In genomic region chr6:43193929-43194328, GRCh38 we compare ENCODE assay signal across 26 cellular contexts. TPM values are rescaled to one million over a fixed set of nuclear protein-coding genes. Genes with fewer than 3 reads are reported as not detected.
"Had no signal": no experiment of that assay in that cellular context is flagged by ENCODE, and none has a peak within 500 bp of the region (broad histone marks: within the 10 kb centered on the region; RNA-seq: fewer than 3 reads in every experiment).

No MANE protein-coding gene starts in this region.

- DNase-seq: gastrocnemius medialis; immature natural killer cell; kidney; left cardiac atrium; left ventricle myocardium inferior; lower lobe of right lung; midbrain; occipital lobe; psoas muscle; retina; stimulated activated CD4-positive, alpha-beta T cell treated with anti-CD3 and anti-CD28 coated beads, Interleukin-4, amount 100 ng/mL, for 1 hour; stimulated activated CD8-positive, alpha-beta memory T cell treated with anti-CD3 and anti-CD28 coated beads, Interleukin-4, amount 100 ng/mL, for 48 hours; stimulated activated naive CD8-positive, alpha-beta T cell treated with anti-CD3 and anti-CD28 coated beads, Interleukin-15, Interleukin-2, amounts not matched to agents 100 U/mL and 50 U/mL, for 24 hours; thyroid gland had no signal

- H2AFZ ChIP-seq: neural progenitor cell, parathyroid adenoma had no signal

- H3K4me1 Mint-ChIP-seq: immature natural killer cell, neural progenitor cell had no signal

- H3K4me2 ChIP-seq: neural progenitor cell had no signal

- H3K27me3 ChIP-seq: gastrocnemius medialis, neural progenitor cell, right lobe of liver, suprapubic skin, thyroid gland, uterus had no signal

- H3K9me3 Mint-ChIP-seq: dendritic cell treated with granulocyte-macrophage colony-stimulating factor and Interleukin-4, amounts not matched to agents 40 ng/mL and 50 ng/mL, for 4 days; immature natural killer cell; memory B cell; natural killer cell treated with Interleukin-12 subunit alpha and Interleukin-12 subunit beta and Interleukin-15 and Interleukin-18, amount 100 ng/mL, for 72 hours; neural progenitor cell; stimulated activated effector memory CD8-positive, alpha-beta T cell treated with anti-CD3 and anti-CD28 coated beads, Interleukin-12 subunit alpha, Interleukin-12 subunit beta, amount 100 ng/mL, for 72 hours; type B pancreatic cell had no signal

- H3K27me3 Mint-ChIP-seq: dendritic cell treated with granulocyte-macrophage colony-stimulating factor and Interleukin-4, amounts not matched to agents 40 ng/mL and 50 ng/mL, for 4 days; memory B cell; natural killer cell treated with Interleukin-12 subunit alpha and Interleukin-12 subunit beta and Interleukin-15 and Interleukin-18, amount 100 ng/mL, for 72 hours; type B pancreatic cell had no signal

- H3K4me3 ChIP-seq: gastrocnemius medialis, left ventricle myocardium inferior, lower lobe of right lung, neural progenitor cell, psoas muscle, right lobe of liver, suprapubic skin, thyroid gland, uterus had no signal

- ATAC-seq: gastrocnemius medialis; left cardiac atrium; lower lobe of right lung; natural killer cell treated with Interleukin-12 subunit alpha and Interleukin-12 subunit beta and Interleukin-15 and Interleukin-18, amount 100 ng/mL, for 72 hours; psoas muscle; right lobe of liver; stimulated activated effector memory CD8-positive, alpha-beta T cell treated with anti-CD3 and anti-CD28 coated beads, Interleukin-12 subunit alpha, Interleukin-12 subunit beta, amount 100 ng/mL, for 72 hours; stimulated activated naive CD8-positive, alpha-beta T cell treated with anti-CD3 and anti-CD28 coated beads, Interleukin-15, Interleukin-2, amounts not matched to agents 100 U/mL and 50 U/mL, for 24 hours had no signal

- H3K9me3 ChIP-seq: gastrocnemius medialis, left ventricle myocardium inferior, lower lobe of right lung, psoas muscle, right lobe of liver, suprapubic skin, thyroid gland, uterus had no signal

- H3K4me3 Mint-ChIP-seq: dendritic cell treated with granulocyte-macrophage colony-stimulating factor and Interleukin-4, amounts not matched to agents 40 ng/mL and 50 ng/mL, for 4 days; immature natural killer cell; memory B cell; natural killer cell treated with Interleukin-12 subunit alpha and Interleukin-12 subunit beta and Interleukin-15 and Interleukin-18, amount 100 ng/mL, for 72 hours; neural progenitor cell; stimulated activated effector memory CD8-positive, alpha-beta T cell treated with anti-CD3 and anti-CD28 coated beads, Interleukin-12 subunit alpha, Interleukin-12 subunit beta, amount 100 ng/mL, for 72 hours; type B pancreatic cell had no signal

- H3K27ac ChIP-seq: gastrocnemius medialis, left ventricle myocardium inferior, lower lobe of right lung, neural progenitor cell, parathyroid adenoma, psoas muscle, right lobe of liver, suprapubic skin, thyroid gland, uterus had no signal

- H3K36me3 ChIP-seq: uterus had no signal

- H3K27ac Mint-ChIP-seq: dendritic cell treated with granulocyte-macrophage colony-stimulating factor and Interleukin-4, amounts not matched to agents 40 ng/mL and 50 ng/mL, for 4 days; immature natural killer cell; memory B cell; natural killer cell treated with Interleukin-12 subunit alpha and Interleukin-12 subunit beta and Interleukin-15 and Interleukin-18, amount 100 ng/mL, for 72 hours; neural progenitor cell; type B pancreatic cell had no signal

- H3K9ac ChIP-seq: neural progenitor cell, parathyroid adenoma had no signal

- H3K4me1 ChIP-seq: gastrocnemius medialis, lower lobe of right lung, neural progenitor cell, parathyroid adenoma, psoas muscle, right lobe of liver, suprapubic skin, thyroid gland, uterus had no signal

RNA-seq across cellular contexts. Expression of gene TTBK1, which starts 49.4 kb away (rescaled TPM):
- total RNA-seq: endothelial cell of umbilical vein, psoas muscle, suprapubic skin had no signal
- polyA plus RNA-seq: fibroblast of lung, immature natural killer cell had no signal
